ENCODE assay signal across 13 cellular contexts in genomic region chr22:37416806-37417205, GRCh38. TPM values are rescaled to one million over a fixed set of nuclear protein-coding genes. Genes with fewer than 3 reads are reported as not detected.
DNase-seq lines count a peak whose midpoint lies in the region; ATAC-seq and TF ChIP-seq lines count a peak whose summit lies in the region.
"Had no signal": no experiment of that assay in that cellular context is flagged by ENCODE, and none has a peak within 500 bp of the region (broad histone marks: within the 10 kb centered on the region; RNA-seq: fewer than 3 reads in every experiment).

No MANE protein-coding gene starts in this region.

- H3K9me3 ChIP-seq in trophoblast cell (ENCODE audit: insufficient read depth, low read depth, low read length) (peaks cover 11% of the 10 kb centered on the region), left ventricle myocardium inferior (replicated peaks) (no peaks in the 10 kb centered on the region)
- H3K9me3 ChIP-seq: spleen had no signal

- no peak overlapping the region for H3K9ac ChIP-seq in trophoblast cell (ENCODE audit: low read length)

- H3K4me1 ChIP-seq in trophoblast cell (ENCODE audit: control insufficient read depth in 1 of 2, insufficient read depth in 2 of 2, low read length in 2 of 2) (no peaks in the 10 kb centered on the region), left ventricle myocardium inferior (peaks cover 14% of the 10 kb centered on the region)

- H2BK12ac ChIP-seq in trophoblast cell (ENCODE audit: low read length), result no peak overlapping the region

- peaks cover 29% of the 10 kb centered on the region for H3K27me3 ChIP-seq in trophoblast cell (ENCODE audit: insufficient read depth, low read length)
- peaks cover 98% of the 10 kb centered on the region for H3K27me3 ChIP-seq in left ventricle myocardium inferior (ENCODE audit: low read depth)

- H2AFZ ChIP-seq in trophoblast cell (ENCODE audit: insufficient read depth, low read length, poor library complexity), result no peak overlapping the region

- no CpG with 5 or more reads among the region's 13 CpGs for WGBS in trophoblast cell (ENCODE audit: extremely low coverage, insufficient coverage, insufficient read length)

- no peak overlapping the region for H4K8ac ChIP-seq in trophoblast cell (ENCODE audit: low read depth, low read length)

- no peak overlapping the region for H2BK120ac ChIP-seq in trophoblast cell (ENCODE audit: insufficient read depth, low read length, poor library complexity)

- H3K27ac ChIP-seq in trophoblast cell (ENCODE audit: low read depth, low read length) (no peak overlapping the region), left ventricle myocardium inferior (replicated peaks) (no peak overlapping the region)
- H3K27ac ChIP-seq: spleen had no signal

- H3K79me2 ChIP-seq in trophoblast cell (ENCODE audit: control insufficient read depth, insufficient read depth, low read length, poor library complexity), result no peaks in the 10 kb centered on the region

- H3K14ac ChIP-seq in trophoblast cell (ENCODE audit: low read length), result no peak overlapping the region

- no peaks in the 10 kb centered on the region for H3K79me1 ChIP-seq in trophoblast cell (ENCODE audit: low read length)

- no peak overlapping the region for H4K12ac ChIP-seq in trophoblast cell (ENCODE audit: low read depth, low read length)

- peak; percentile 74 to 76 for ATAC-seq in natural killer cell treated with Interleukin-12 subunit alpha and Interleukin-12 subunit beta and Interleukin-15 and Interleukin-18, amount 100 ng/mL, for 72 hours
- no peak for ATAC-seq in HG03045 (IDR thresholded peaks at IDR 0.05; ENCODE audit: unreplicated experiment)
- ATAC-seq: left colon had no signal

- H3K4ac ChIP-seq in trophoblast cell (ENCODE audit: low read depth, low read length), result no peak overlapping the region

- H3K27me3 Mint-ChIP-seq in activated naive CD4-positive, alpha-beta T cell treated with anti-CD3 and anti-CD28 coated beads, Interleukin-2, amount 50 U/mL, for 24 hours, result peaks cover 39% of the 10 kb centered on the region
- H3K27me3 Mint-ChIP-seq in natural killer cell treated with Interleukin-12 subunit alpha and Interleukin-12 subunit beta and Interleukin-15 and Interleukin-18, amount 100 ng/mL, for 72 hours, result peaks cover 41 to 53% of the 10 kb centered on the region in 2 donors

- H2BK5ac ChIP-seq in trophoblast cell (ENCODE audit: low read depth, low read length, poor library complexity), result no peak overlapping the region

- no peak overlapping the region for H2AK5ac ChIP-seq in trophoblast cell (ENCODE audit: low read length)

- H3K4me3 ChIP-seq in trophoblast cell (ENCODE audit: low read depth, low read length) (no peak overlapping the region), left ventricle myocardium inferior (no peak overlapping the region)
- H3K4me3 ChIP-seq: spleen had no signal

- no peaks in the 10 kb centered on the region for H3K36me3 ChIP-seq in trophoblast cell (ENCODE audit: control insufficient read depth in 1 of 2, insufficient read depth in 2 of 2, low read length in 2 of 2)
- no peaks in the 10 kb centered on the region for H3K36me3 ChIP-seq in left ventricle myocardium inferior
- H3K36me3 ChIP-seq: spleen had no signal

- H3K36me3 Mint-ChIP-seq in activated naive CD4-positive, alpha-beta T cell treated with anti-CD3 and anti-CD28 coated beads, Interleukin-2, amount 50 U/mL, for 24 hours, result no peaks in the 10 kb centered on the region
- no peaks in the 10 kb centered on the region for H3K36me3 Mint-ChIP-seq in natural killer cell treated with Interleukin-12 subunit alpha and Interleukin-12 subunit beta and Interleukin-15 and Interleukin-18, amount 100 ng/mL, for 72 hours

- peak overlapping the region; percentile 36 for H3K4me3 Mint-ChIP-seq in activated naive CD4-positive, alpha-beta T cell treated with anti-CD3 and anti-CD28 coated beads, Interleukin-2, amount 50 U/mL, for 24 hours
- H3K4me3 Mint-ChIP-seq in natural killer cell treated with Interleukin-12 subunit alpha and Interleukin-12 subunit beta and Interleukin-15 and Interleukin-18, amount 100 ng/mL, for 72 hours, result peak overlapping the region; percentile 70

- no peak overlapping the region for H3K18ac ChIP-seq in trophoblast cell (ENCODE audit: low read length)

- no peaks in the 10 kb centered on the region for H3K9me3 Mint-ChIP-seq in activated naive CD4-positive, alpha-beta T cell treated with anti-CD3 and anti-CD28 coated beads, Interleukin-2, amount 50 U/mL, for 24 hours
- no peaks in the 10 kb centered on the region for H3K9me3 Mint-ChIP-seq in natural killer cell treated with Interleukin-12 subunit alpha and Interleukin-12 subunit beta and Interleukin-15 and Interleukin-18, amount 100 ng/mL, for 72 hours

- H3K23ac ChIP-seq in trophoblast cell (ENCODE audit: low read length), result no peak overlapping the region

- no peak overlapping the region for H4K91ac ChIP-seq in trophoblast cell (ENCODE audit: low read depth, low read length)

- DNase-seq in DMS53 (lab: John Stamatoyannopoulos, UW), result peak; percentile 36
- DNase-seq in DMS53 treated with DMSO at 0.1 percent for 48 hours (lab: John Stamatoyannopoulos, UW; ENCODE audit: unreplicated experiment), result no peak
- DNase-seq in MV-4-11 (lab: John Stamatoyannopoulos, UW), result peak; percentile 69
- DNase-seq in natural killer cell treated with Interleukin-12 subunit alpha and Interleukin-12 subunit beta and Interleukin-15 and Interleukin-18, amount 100 ng/mL, for 72 hours (ENCODE audit: low spot score), result peak; percentile 68
- DNase-seq in trophoblast cell, result no peak
- no peak for DNase-seq in left ventricle myocardium inferior
- DNase-seq: 8988T, H7, left colon, spleen had no signal

- intact Hi-C loops in left ventricle myocardium inferior (cut with micrococcal nuclease), result no loop called here

- H3K4me1 Mint-ChIP-seq in activated naive CD4-positive, alpha-beta T cell treated with anti-CD3 and anti-CD28 coated beads, Interleukin-2, amount 50 U/mL, for 24 hours, result peaks cover 26% of the 10 kb centered on the region
- H3K4me1 Mint-ChIP-seq in natural killer cell treated with Interleukin-12 subunit alpha and Interleukin-12 subunit beta and Interleukin-15 and Interleukin-18, amount 100 ng/mL, for 72 hours (ENCODE audit: low read depth in 2 of 2), result peaks cover 29 to 35% of the 10 kb centered on the region in 2 donors

- no peak for TF ChIP-seq CTCF in left ventricle myocardium inferior (IDR thresholded peaks at IDR 0.05; ENCODE audit: borderline replicate concordance)

- no peak overlapping the region for H3K27ac Mint-ChIP-seq in activated naive CD4-positive, alpha-beta T cell treated with anti-CD3 and anti-CD28 coated beads, Interleukin-2, amount 50 U/mL, for 24 hours
- no peak overlapping the region for H3K27ac Mint-ChIP-seq in natural killer cell treated with Interleukin-12 subunit alpha and Interleukin-12 subunit beta and Interleukin-15 and Interleukin-18, amount 100 ng/mL, for 72 hours

- no peak overlapping the region for H3K4me2 ChIP-seq in trophoblast cell (ENCODE audit: low read length)

RNA-seq across cellular contexts. Expression of gene ELFN2, which starts 10.5 kb away (rescaled TPM):
- under 1 TPM in 1 of 2 donors, not detected in 1; 0.40 TPM for total RNA-seq in natural killer cell treated with Interleukin-12 subunit alpha and Interleukin-12 subunit beta and Interleukin-15 and Interleukin-18, amount 100 ng/mL, for 72 hours
- polyA plus RNA-seq in trophoblast cell (2013), result 0.49 and 0.51 TPM in 2 replicates
- total RNA-seq in left ventricle myocardium inferior, result not detected
- total RNA-seq: HT-29 had no signal

Comparison
In these comparisons a context has a peak if more than half of its experiments do, and no peak if none do; other contexts are left out.
1. DNase-seq: peak in DMS53 (single experiment), MV-4-11 (single experiment) and natural killer cell treated with Interleukin-12 subunit alpha and Interleukin-12 subunit beta and Interleukin-15 and Interleukin-18, amount 100 ng/mL, for 72 hours (single experiment); none in DMS53 treated with DMSO at 0.1 percent for 48 hours (single experiment), trophoblast cell (0 of 2) and left ventricle myocardium inferior (single experiment).